8 cellular contexts compared by ENCODE assay signal in the genomic region with DNA sequence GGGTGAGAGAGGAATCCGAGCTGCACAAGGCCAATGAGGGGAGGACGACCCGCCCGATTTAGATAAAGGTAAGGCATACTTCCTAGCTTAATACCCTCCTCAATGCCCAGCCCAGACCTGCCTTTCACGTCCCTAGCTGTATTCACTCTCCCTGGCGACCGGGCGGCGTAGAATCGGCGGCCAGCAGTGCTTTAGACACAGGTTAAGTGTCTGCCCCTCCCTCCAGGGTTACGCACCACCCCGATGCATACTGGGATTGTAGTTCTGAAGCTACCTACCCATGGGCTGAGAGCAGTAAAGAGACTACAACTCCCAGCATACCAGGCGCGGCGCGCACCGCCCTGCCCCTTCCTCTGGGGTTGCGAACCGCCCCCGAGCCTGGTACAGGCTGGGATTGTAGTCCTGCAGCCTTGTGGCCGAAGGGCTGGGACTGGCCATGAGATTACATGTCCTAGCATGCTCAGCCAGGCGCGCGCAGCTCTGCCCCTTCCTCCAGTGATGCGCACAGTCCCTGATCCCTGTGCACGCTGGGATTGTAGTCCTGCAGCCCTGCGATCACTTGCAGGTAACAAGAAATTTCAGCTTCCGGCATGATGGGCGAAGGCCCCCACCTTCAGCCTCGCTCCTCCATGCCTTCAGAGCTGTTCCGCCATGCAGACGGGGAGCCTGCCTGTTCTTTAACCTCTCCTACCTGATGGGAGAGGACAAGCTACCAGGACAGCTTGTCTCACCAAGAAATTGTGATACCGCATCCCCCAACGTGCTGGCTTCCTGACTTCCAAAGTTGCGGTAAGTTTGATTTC. TPM values are rescaled to one million over a fixed set of nuclear protein-coding genes. Genes with fewer than 3 reads are reported as not detected.
A peak's percentile ranks its signal among the peaks of the same experiment; 100 is the strongest.
DNase-seq lines count a peak whose midpoint lies in the region; ATAC-seq and TF ChIP-seq lines count a peak whose summit lies in the region.

No MANE protein-coding gene starts in this region.

- POLR2A ChIA-PET in PC-3 (lab: Charles Lee; ENCODE audit: unreplicated experiment), result interaction anchor here (0.5 to 0.6 kb wide), 2 partner anchors 31 to 265 kb away, joined by 3 to 4 read pairs; no protein-coding TSS in a partner anchor

- H3K27ac Mint-ChIP-seq in activated T-cell treated with anti-CD3 and anti-CD28 coated beads, Interleukin-2, amount 50 U/mL, for 24 hours, result peak overlapping the region; percentile 91

- peaks cover 36% of the 10 kb centered on the region for H3K36me3 ChIP-seq in PC-3 (ENCODE audit: low read depth, low read length)
- H3K36me3 ChIP-seq in esophagus (ENCODE audit: control insufficient read depth in 2 of 2, insufficient read depth in 2 of 2, low read length in 1 of 2), result no peaks in the 10 kb centered on the region
- no peaks in the 10 kb centered on the region for H3K36me3 ChIP-seq in mucosa of rectum (ENCODE audit: control insufficient read depth in 2 of 2, insufficient read depth in 2 of 2, low read length in 2 of 2)

- H3K4me2 ChIP-seq in PC-3 (ENCODE audit: low read length), result peak overlapping the region; percentile 94

- peaks cover 26% of the 10 kb centered on the region for H3K9me3 ChIP-seq in PC-3 (ENCODE audit: low read length)
- H3K9me3 ChIP-seq in esophagus (ENCODE audit: control insufficient read depth in 2 of 2, insufficient read depth in 1 of 2, low read depth in 1 of 2, low read length in 1 of 2), result no peaks in the 10 kb centered on the region
- no peaks in the 10 kb centered on the region for H3K9me3 ChIP-seq in mucosa of rectum (ENCODE audit: control insufficient read depth in 2 of 2, low read length in 2 of 2)

- H3K9ac ChIP-seq in PC-3 (ENCODE audit: low read length), result peak overlapping the region; percentile 72
- H3K9ac ChIP-seq in mucosa of rectum (ENCODE audit: low read depth in 1 of 2, low read length in 2 of 2), result peak overlapping the region; percentile 85 to 87

- H3K79me2 ChIP-seq in PC-3 (ENCODE audit: low read length), result peaks cover 29% of the 10 kb centered on the region

- H3K27me3 ChIP-seq in PC-3 (ENCODE audit: low read length), result no peaks in the 10 kb centered on the region
- no peaks in the 10 kb centered on the region for H3K27me3 ChIP-seq in esophagus (ENCODE audit: control insufficient read depth in 1 of 2, insufficient read depth in 2 of 2, low read length in 2 of 2)
- H3K27me3 ChIP-seq in mucosa of rectum (ENCODE audit: control insufficient read depth in 2 of 2, insufficient read depth in 2 of 2, low read length in 2 of 2), result no peaks in the 10 kb centered on the region

- H3K4me1 ChIP-seq in PC-3 (ENCODE audit: insufficient read depth, low read length) (peaks cover 13% of the 10 kb centered on the region), esophagus (ENCODE audit: control insufficient read depth in 2 of 2, insufficient read depth in 2 of 2, low read length in 1 of 2) (peaks cover 2 to 3% of the 10 kb centered on the region in 2 donors), mucosa of rectum (ENCODE audit: control insufficient read depth in 2 of 2, insufficient read depth in 2 of 2, low read length in 2 of 2) (peaks cover 11 to 17% of the 10 kb centered on the region in 2 donors)

- H3K4me3 Mint-ChIP-seq in activated T-cell treated with anti-CD3 and anti-CD28 coated beads, Interleukin-2, amount 50 U/mL, for 24 hours, result peak overlapping the region; percentile 91

- peaks cover 59% of the 10 kb centered on the region for H3K36me3 Mint-ChIP-seq in activated T-cell treated with anti-CD3 and anti-CD28 coated beads, Interleukin-2, amount 50 U/mL, for 24 hours (ENCODE audit: low read depth)

- 0 to 1% methylated on average over 36 of the region's 36 CpGs for WGBS in esophagus, 2 donors

- H3K9me2 ChIP-seq in PC-3 (replicated peaks; ENCODE audit: low read length), result no peaks in the 10 kb centered on the region

- no peaks in the 10 kb centered on the region for H3F3A ChIP-seq in PC-3 (ENCODE audit: low read length, unreplicated experiment)

- intact Hi-C loops in PC-3 (cut with micrococcal nuclease), result loop anchor here (1.0 to 2.0 kb wide), 2 partner anchors 44 to 108 kb away; a partner anchor contains a TSS

- peaks cover 64% of the 10 kb centered on the region for H3K4me1 Mint-ChIP-seq in activated T-cell treated with anti-CD3 and anti-CD28 coated beads, Interleukin-2, amount 50 U/mL, for 24 hours (ENCODE audit: low read depth)

- DNase-seq in DMS53 (lab: John Stamatoyannopoulos, UW) (peak; percentile 97), PC-3 (peak; percentile 98)
- DNase-seq in Jurkat, Clone E6-1 (ENCODE audit: low read depth, low spot score), result peak; percentile 89
- peak; percentile 94 for DNase-seq in activated T-cell treated with anti-CD3 and anti-CD28 coated beads, Interleukin-2, amount 50 U/mL, for 24 hours
- DNase-seq in stimulated activated CD8-positive, alpha-beta memory T cell treated with anti-CD3 and anti-CD28 coated beads, Interleukin-4, amount 100 ng/mL, for 4 hours (ENCODE audit: low read depth in 2 of 2, low spot score in 1 of 2), result peak; percentile 75 to 87

- CTCF ChIA-PET in PC-3 (lab: Charles Lee), result no interaction called here

- BruUV-seq in PC-3 (replicated peaks; lab: Mats Ljungman, UMichigan), result no TSS peak

- peaks cover 14% of the 10 kb centered on the region for H3K9me3 Mint-ChIP-seq in activated T-cell treated with anti-CD3 and anti-CD28 coated beads, Interleukin-2, amount 50 U/mL, for 24 hours

- no peak for TF ChIP-seq CTCF in PC-3 (conservative IDR thresholded peaks at IDR 0.05; ENCODE audit: low read depth, low read length)

- ATAC-seq in GM21717 (IDR thresholded peaks at IDR 0.05; ENCODE audit: unreplicated experiment) (peak; percentile 96), PC-3 (peak; percentile 100)

- H2AFZ ChIP-seq in PC-3 (ENCODE audit: low read length), result peak overlapping the region; percentile 91

- H3K4me3 ChIP-seq in Jurkat, Clone E6-1 (ENCODE audit: low read length), result peak overlapping the region; percentile 97
- H3K4me3 ChIP-seq in PC-3 (ENCODE audit: low read length) (peak overlapping the region; percentile 85), esophagus (ENCODE audit: low read depth in 1 of 2, low read length in 2 of 2) (peak overlapping the region; percentile 72 to 77), mucosa of rectum (ENCODE audit: low read length in 2 of 2) (peak overlapping the region; percentile 90 to 96)

- 0 out of 2 replicates have a peak overlapping the region, but pooled peaks have one; percentile 2 for H3K27ac ChIP-seq in PC-3 (ENCODE audit: low read length)
- H3K27ac ChIP-seq in esophagus (ENCODE audit: low read depth in 2 of 2, low read length in 1 of 2), result peak overlapping the region; percentile 83 to 91
- H3K27ac ChIP-seq in mucosa of rectum (ENCODE audit: low read depth in 2 of 2, low read length in 2 of 2), result peak overlapping the region; percentile 65 to 66

- no peaks in the 10 kb centered on the region for H3K27me3 Mint-ChIP-seq in activated T-cell treated with anti-CD3 and anti-CD28 coated beads, Interleukin-2, amount 50 U/mL, for 24 hours

- H4K20me1 ChIP-seq in PC-3 (ENCODE audit: low read length), result no peaks in the 10 kb centered on the region

RNA-seq across cellular contexts. Expression of a gene that starts 43.5 kb away (rescaled TPM):
- polyA plus RNA-seq in Jurkat, Clone E6-1 (2012; ENCODE audit: insufficient read depth, insufficient read length), result 3.3 TPM
- total RNA-seq in PC-3 (2014; rRNA removed), result 2.4 and 3.0 TPM in 2 replicates
- 1 to 10 TPM; 2.2 to 2.3 TPM for polyA plus RNA-seq in esophagus

RNA-seq across cellular contexts. Expression of a gene that starts 45.1 kb away (rescaled TPM):
- polyA plus RNA-seq in Jurkat, Clone E6-1 (2012; ENCODE audit: insufficient read depth, insufficient read length), result not detected
- 2.4 TPM in 1 of 2 replicates, not detected in the other for total RNA-seq in PC-3 (2014; rRNA removed)
- polyA plus RNA-seq in esophagus, result 1 to 10 TPM; 3.4 to 5.1 TPM

Comparison
In these comparisons a context has a peak if more than half of its experiments do, and no peak if none do; other contexts are left out.
1. Peak in every context shown above with its lines: DNase-seq, ATAC-seq, H3K4me3 ChIP-seq and H3K27ac ChIP-seq.
2. H3K27ac ChIP-seq: peak in every context shown above with its lines; median percentile 87 in esophagus; 66 in mucosa of rectum; 2 in PC-3.